25 cellular contexts compared by ENCODE assay signal in the genomic region with DNA sequence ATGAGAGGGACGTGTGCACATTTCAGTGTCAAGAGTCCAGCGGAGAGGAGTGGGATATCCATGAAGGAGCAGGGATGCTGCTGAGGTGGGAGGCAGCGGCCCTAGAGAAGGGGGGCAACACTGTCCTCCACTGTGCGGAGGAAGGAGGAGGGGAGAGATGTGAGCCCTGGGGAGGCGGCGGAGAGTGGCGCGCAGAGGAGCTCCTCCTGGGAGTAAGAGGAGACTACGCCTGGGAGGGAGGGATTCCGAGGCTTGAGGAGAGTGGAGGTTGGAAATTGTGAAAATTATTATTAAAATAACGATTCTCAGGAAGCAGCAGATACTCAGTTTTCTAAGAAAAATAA.
"Had no signal": no experiment of that assay in that cellular context is flagged by ENCODE, and none has a peak within 500 bp of the region (broad histone marks: within the 10 kb centered on the region; RNA-seq: fewer than 3 reads in every experiment).

No MANE protein-coding gene starts in this region.

- H3K4me3 ChIP-seq: adrenal gland, ascending aorta, left ventricle myocardium inferior, pancreas, psoas muscle, right atrium auricular region, thyroid gland had no signal

- DNase-seq: activated CD4-positive, alpha-beta T cell treated with anti-CD3 and anti-CD28 coated beads, Interleukin-2, amount 50 U/mL, for 4 hours; activated effector memory CD4-positive, alpha-beta T cell treated with anti-CD3 and anti-CD28 coated beads, Interleukin-2, amount 50 U/mL, for 16 hours; activated naive CD4-positive, alpha-beta T cell treated with anti-CD3 and anti-CD28 coated beads, Interleukin-2, amount 50 U/mL, for 16 hours; activated T-cell treated with anti-CD3 and anti-CD28 coated beads, Interleukin-2, amount 50 U/mL, for 72 hours; brain microvascular endothelial cell; caudate nucleus; effector CD8-positive, alpha-beta T cell; erythroblast; kidney glomerular epithelial cell; left ventricle myocardium inferior; midbrain; pancreas; psoas muscle; stimulated activated CD4-positive, alpha-beta T cell treated with anti-CD3 and anti-CD28 coated beads, Interleukin-12 subunit alpha, Interleukin-12 subunit beta, amount 100 ng/mL, for 4 hours; stimulated activated CD4-positive, alpha-beta T cell treated with anti-CD3 and anti-CD28 coated beads, Interleukin-4, amount 100 ng/mL, for 4 hours; stimulated activated naive CD8-positive, alpha-beta T cell treated with anti-CD3 and anti-CD28 coated beads, Interleukin-15, Interleukin-2, amounts not matched to agents 100 U/mL and 50 U/mL, for 24 hours; substantia nigra; T-helper 17 cell; thyroid gland had no signal

- H3K36me3 ChIP-seq: adrenal gland, ascending aorta, brain microvascular endothelial cell, left ventricle myocardium inferior, pancreas, right atrium auricular region, thyroid gland had no signal

- H3K27ac ChIP-seq: ascending aorta, brain microvascular endothelial cell, left ventricle myocardium inferior, pancreas, thyroid gland, VCaP had no signal

- H3K9me3 ChIP-seq: adrenal gland, ascending aorta, left ventricle myocardium inferior, pancreas, psoas muscle, right atrium auricular region, thyroid gland had no signal

- H3K27me3 ChIP-seq: adrenal gland, ascending aorta, brain microvascular endothelial cell, pancreas, right atrium auricular region, thyroid gland had no signal

- ATAC-seq: activated CD4-positive, CD25-positive, alpha-beta regulatory T cell treated with anti-CD3 and anti-CD28 coated beads, Interleukin-2, amount 50 U/mL, for 24 hours; activated T-cell treated with anti-CD3 and anti-CD28 coated beads, Interleukin-2, amount 50 U/mL, for 72 hours; pancreas had no signal

- H3K27ac Mint-ChIP-seq: activated T-cell treated with anti-CD3 and anti-CD28 coated beads, Interleukin-2, amount 50 U/mL, for 72 hours; T-helper 17 cell had no signal

- H3K27me3 Mint-ChIP-seq: T-helper 17 cell had no signal

- H3K4me1 ChIP-seq: pancreas had no signal

- H3K4me3 Mint-ChIP-seq: nephron, T-helper 17 cell had no signal
